Comparison of ENCODE assay signal across 20 cellular contexts in the genomic region with DNA sequence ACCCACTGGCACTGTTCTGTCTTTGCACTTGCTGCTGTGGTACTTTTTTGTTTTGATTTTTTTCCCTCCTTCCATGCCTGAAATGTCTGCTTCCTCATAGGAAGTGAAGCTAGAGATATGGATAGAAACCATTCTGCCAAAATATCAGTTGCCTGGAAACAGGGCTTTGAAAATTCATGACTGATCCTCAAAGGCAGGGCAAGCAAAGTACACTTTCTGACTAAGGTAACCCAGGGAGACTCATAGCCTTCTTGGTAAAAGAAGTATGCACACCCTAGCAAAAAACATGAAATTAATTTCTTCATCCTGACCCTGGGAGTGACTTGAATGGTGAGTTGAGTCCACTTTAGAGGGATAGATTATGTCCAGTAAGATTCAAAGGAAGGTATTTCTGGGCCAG.
DNase-seq lines count a peak whose midpoint lies in the region; ATAC-seq and TF ChIP-seq lines count a peak whose summit lies in the region.
"Had no signal": no experiment of that assay in that cellular context is flagged by ENCODE, and none has a peak within 500 bp of the region (broad histone marks: within the 10 kb centered on the region; RNA-seq: fewer than 3 reads in every experiment).

No MANE protein-coding gene starts in this region.

- H2AFZ ChIP-seq in GM23338 = 0 out of 2 replicates have a peak overlapping the region, but pooled peaks have one; percentile 14

- H3K9me2 ChIP-seq in GM23338 (ENCODE audit: insufficient read depth) = no peaks in the 10 kb centered on the region

- no peaks in the 10 kb centered on the region for H3K9me3 ChIP-seq in gastroesophageal sphincter

- H3K4me2 ChIP-seq in GM23338 = no peak overlapping the region

- peaks cover 1% of the 10 kb centered on the region for H3K27me3 Mint-ChIP-seq in GM23338 (ENCODE audit: insufficient read depth, low read depth, poor library complexity)

- no peaks in the 10 kb centered on the region for H3K36me3 ChIP-seq in GM23338 (ENCODE audit: insufficient read depth)
- no peaks in the 10 kb centered on the region for H3K36me3 ChIP-seq in gastroesophageal sphincter
- H3K36me3 ChIP-seq: WERI-Rb-1 had no signal

- H3K4me1 ChIP-seq in GM23338 (ENCODE audit: insufficient read depth) = no peaks in the 10 kb centered on the region
- H3K4me1 ChIP-seq in gastroesophageal sphincter = peaks cover 0 to 30% (median 0%) of the 10 kb centered on the region in 3 donors

- no peaks in the 10 kb centered on the region for H3K9me3 Mint-ChIP-seq in GM23338
- H3K9me3 Mint-ChIP-seq: activated naive CD4-positive, alpha-beta T cell treated with anti-CD3 and anti-CD28 coated beads, Interleukin-2, amount 10 ng/mL, durations not matched to agents 7 days and 5 days; activated T-helper 1 cell treated with anti-CD3 and anti-CD28 coated beads, Interleukin-12 subunit alpha, Interleukin-12 subunit beta, Interleukin-2, Interleukin-4 antibody, amounts not matched to agents 30 ng/mL and 10 ng/mL and 1 ng/mL, durations not matched to agents 14 hours and 24 hours and 36 hours; IgD-negative memory B cell; mesothelial cell of epicardium; naive thymus-derived CD4-positive, alpha-beta T cell had no signal

- no peaks in the 10 kb centered on the region for H3K79me2 ChIP-seq in GM23338 (replicated peaks; ENCODE audit: insufficient read depth)

- H3K27ac Mint-ChIP-seq in GM23338 = no peak overlapping the region
- H3K27ac Mint-ChIP-seq: activated naive CD4-positive, alpha-beta T cell treated with anti-CD3 and anti-CD28 coated beads, Interleukin-2, amount 10 ng/mL, durations not matched to agents 7 days and 5 days; activated T-helper 1 cell treated with anti-CD3 and anti-CD28 coated beads, Interleukin-12 subunit alpha, Interleukin-12 subunit beta, Interleukin-2, Interleukin-4 antibody, amounts not matched to agents 30 ng/mL and 10 ng/mL and 1 ng/mL, durations not matched to agents 14 hours and 24 hours and 36 hours; CD14-positive monocyte; IgD-negative memory B cell; mesothelial cell of epicardium had no signal

- H3F3A ChIP-seq in GM23338 (replicated peaks; ENCODE audit: low read depth) = no peaks in the 10 kb centered on the region

- no peak for TF ChIP-seq CTCF in GM23338 (conservative IDR thresholded peaks at IDR 0.05; ENCODE audit: low read depth in 2 of 2)
- TF ChIP-seq CTCF in epithelial cell of esophagus (IDR thresholded peaks at IDR 0.05; ENCODE audit: insufficient read depth, low read depth, low read length, missing control alignments) = no peak
- TF ChIP-seq CTCF in gastroesophageal sphincter (IDR thresholded peaks at IDR 0.05) = no peak

- TF ChIP-seq POLR2A in gastroesophageal sphincter (IDR thresholded peaks at IDR 0.05) = no peak

- H4K20me1 ChIP-seq in GM23338 (replicated peaks; ENCODE audit: insufficient read depth) = no peaks in the 10 kb centered on the region

- ATAC-seq in GM23338 (no peak), gastroesophageal sphincter (no peak)
- ATAC-seq: naive thymus-derived CD4-positive, alpha-beta T cell had no signal

- no peak for DNase-seq in GM23338 (ENCODE audit: low spot score)
- peak; percentile 40 for DNase-seq in amniotic epithelial cell (ENCODE audit: low read depth)
- DNase-seq in epithelial cell of esophagus (ENCODE audit: low read depth) = peak; percentile 47
- DNase-seq in pulmonary artery endothelial cell (ENCODE audit: low read depth, low spot score) = peak; percentile 41
- no peak for DNase-seq in DMS 273 (lab: John Stamatoyannopoulos, UW; ENCODE audit: unreplicated experiment)
- DNase-seq in NCI-H1930 (lab: John Stamatoyannopoulos, UW) = no peak
- DNase-seq: activated CD4-positive, alpha-beta T cell treated with anti-CD3 and anti-CD28 coated beads, Interleukin-2, amount 50 U/mL, for 1 hour; activated naive CD4-positive, alpha-beta T cell treated with anti-CD3 and anti-CD28 coated beads, Interleukin-2, amount 10 ng/mL, durations not matched to agents 7 days and 5 days; DMS 273 treated with DMSO at 0.1 percent for 48 hours; effector memory CD4-positive, alpha-beta T cell; naive thymus-derived CD4-positive, alpha-beta T cell; NCI-H1105; NCI-H2029; NCI-H774; WERI-Rb-1 had no signal

- H3K27ac ChIP-seq in GM23338 (ENCODE audit: low read depth) (no peak overlapping the region), gastroesophageal sphincter (peak overlapping the region in 2 of 4 donors; percentile 0 to 57)
- H3K27ac ChIP-seq: WERI-Rb-1 had no signal

- no peaks in the 10 kb centered on the region for H3K27me3 ChIP-seq in GM23338 (ENCODE audit: insufficient read depth)
- no peaks in the 10 kb centered on the region for H3K27me3 ChIP-seq in gastroesophageal sphincter

- no peak overlapping the region for H3K4me3 Mint-ChIP-seq in GM23338
- H3K4me3 Mint-ChIP-seq: activated naive CD4-positive, alpha-beta T cell treated with anti-CD3 and anti-CD28 coated beads, Interleukin-2, amount 10 ng/mL, durations not matched to agents 7 days and 5 days; activated T-helper 1 cell treated with anti-CD3 and anti-CD28 coated beads, Interleukin-12 subunit alpha, Interleukin-12 subunit beta, Interleukin-2, Interleukin-4 antibody, amounts not matched to agents 30 ng/mL and 10 ng/mL and 1 ng/mL, durations not matched to agents 14 hours and 24 hours and 36 hours; CD14-positive monocyte; IgD-negative memory B cell; mesothelial cell of epicardium; naive thymus-derived CD4-positive, alpha-beta T cell had no signal

- no peak for TF ChIP-seq EP300 in gastroesophageal sphincter (IDR thresholded peaks at IDR 0.05)

- H3K36me3 Mint-ChIP-seq in GM23338 (ENCODE audit: low read depth) = no peaks in the 10 kb centered on the region
- H3K36me3 Mint-ChIP-seq: activated naive CD4-positive, alpha-beta T cell treated with anti-CD3 and anti-CD28 coated beads, Interleukin-2, amount 10 ng/mL, durations not matched to agents 7 days and 5 days; CD14-positive monocyte; IgD-negative memory B cell; mesothelial cell of epicardium; naive thymus-derived CD4-positive, alpha-beta T cell had no signal

- H3K4me1 Mint-ChIP-seq in GM23338 = peaks cover 2% of the 10 kb centered on the region; the same call in 2 of the 3 replicates
- H3K4me1 Mint-ChIP-seq: activated naive CD4-positive, alpha-beta T cell treated with anti-CD3 and anti-CD28 coated beads, Interleukin-2, amount 10 ng/mL, durations not matched to agents 7 days and 5 days had no signal

- H3K4me3 ChIP-seq in GM23338 = no peak overlapping the region
- H3K4me3 ChIP-seq in epithelial cell of esophagus (ENCODE audit: low read length) = no peak overlapping the region
- no peak overlapping the region for H3K4me3 ChIP-seq in gastroesophageal sphincter

TF ChIP-seq in GM23338, 12 proteins besides CTCF, POLR2A, EP300 and RAD21:
- TF ChIP-seq POLR2AphosphoS5 (IDR thresholded peaks at IDR 0.05; ENCODE audit: low read depth) (no peak), STAT1 (IDR thresholded peaks at IDR 0.05; ENCODE audit: unreplicated experiment) (no peak), EZH2 (IDR thresholded peaks at IDR 0.05; ENCODE audit: low read depth, unreplicated experiment) (no peak), ZNF114 (CRISPR knock-in tag; IDR thresholded peaks at IDR 0.05) (no peak), CREB1 (CRISPR knock-in tag; IDR thresholded peaks at IDR 0.05; ENCODE audit: low read depth) (no peak), NANOG (IDR thresholded peaks at IDR 0.05; ENCODE audit: borderline replicate concordance) (no peak)
- TF ChIP-seq, protein P1, sequence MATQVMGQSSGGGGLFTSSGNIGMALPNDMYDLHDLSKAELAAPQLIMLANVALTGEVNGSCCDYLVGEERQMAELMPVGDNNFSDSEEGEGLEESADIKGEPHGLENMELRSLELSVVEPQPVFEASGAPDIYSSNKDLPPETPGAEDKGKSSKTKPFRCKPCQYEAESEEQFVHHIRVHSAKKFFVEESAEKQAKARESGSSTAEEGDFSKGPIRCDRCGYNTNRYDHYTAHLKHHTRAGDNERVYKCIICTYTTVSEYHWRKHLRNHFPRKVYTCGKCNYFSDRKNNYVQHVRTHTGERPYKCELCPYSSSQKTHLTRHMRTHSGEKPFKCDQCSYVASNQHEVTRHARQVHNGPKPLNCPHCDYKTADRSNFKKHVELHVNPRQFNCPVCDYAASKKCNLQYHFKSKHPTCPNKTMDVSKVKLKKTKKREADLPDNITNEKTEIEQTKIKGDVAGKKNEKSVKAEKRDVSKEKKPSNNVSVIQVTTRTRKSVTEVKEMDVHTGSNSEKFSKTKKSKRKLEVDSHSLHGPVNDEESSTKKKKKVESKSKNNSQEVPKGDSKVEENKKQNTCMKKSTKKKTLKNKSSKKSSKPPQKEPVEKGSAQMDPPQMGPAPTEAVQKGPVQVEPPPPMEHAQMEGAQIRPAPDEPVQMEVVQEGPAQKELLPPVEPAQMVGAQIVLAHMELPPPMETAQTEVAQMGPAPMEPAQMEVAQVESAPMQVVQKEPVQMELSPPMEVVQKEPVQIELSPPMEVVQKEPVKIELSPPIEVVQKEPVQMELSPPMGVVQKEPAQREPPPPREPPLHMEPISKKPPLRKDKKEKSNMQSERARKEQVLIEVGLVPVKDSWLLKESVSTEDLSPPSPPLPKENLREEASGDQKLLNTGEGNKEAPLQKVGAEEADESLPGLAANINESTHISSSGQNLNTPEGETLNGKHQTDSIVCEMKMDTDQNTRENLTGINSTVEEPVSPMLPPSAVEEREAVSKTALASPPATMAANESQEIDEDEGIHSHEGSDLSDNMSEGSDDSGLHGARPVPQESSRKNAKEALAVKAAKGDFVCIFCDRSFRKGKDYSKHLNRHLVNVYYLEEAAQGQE (IDR thresholded peaks at IDR 0.05; ENCODE audit: unreplicated experiment) = no peak
- TF ChIP-seq, protein P2, sequence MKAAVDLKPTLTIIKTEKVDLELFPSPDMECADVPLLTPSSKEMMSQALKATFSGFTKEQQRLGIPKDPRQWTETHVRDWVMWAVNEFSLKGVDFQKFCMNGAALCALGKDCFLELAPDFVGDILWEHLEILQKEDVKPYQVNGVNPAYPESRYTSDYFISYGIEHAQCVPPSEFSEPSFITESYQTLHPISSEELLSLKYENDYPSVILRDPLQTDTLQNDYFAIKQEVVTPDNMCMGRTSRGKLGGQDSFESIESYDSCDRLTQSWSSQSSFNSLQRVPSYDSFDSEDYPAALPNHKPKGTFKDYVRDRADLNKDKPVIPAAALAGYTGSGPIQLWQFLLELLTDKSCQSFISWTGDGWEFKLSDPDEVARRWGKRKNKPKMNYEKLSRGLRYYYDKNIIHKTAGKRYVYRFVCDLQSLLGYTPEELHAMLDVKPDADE (IDR thresholded peaks at IDR 0.05) = no peak

Comparison
In these comparisons a context has a peak if more than half of its experiments do, and no peak if none do; other contexts are left out.
1. DNase-seq: peak in amniotic epithelial cell (single experiment), epithelial cell of esophagus (single experiment) and pulmonary artery endothelial cell (single experiment); none in GM23338 (single experiment), DMS 273 (single experiment) and NCI-H1930 (0 of 2).